8 cellular contexts compared by ENCODE assay signal in genomic region chr11:32891657-32892354, GRCh38. TPM values are rescaled to one million over a fixed set of nuclear protein-coding genes. Genes with fewer than 3 reads are reported as not detected.
DNase-seq lines count a peak whose midpoint lies in the region; ATAC-seq and TF ChIP-seq lines count a peak whose summit lies in the region.

No MANE protein-coding gene starts in this region.

- H3K4me1 Mint-ChIP-seq in CD4-positive, alpha-beta T cell (ENCODE audit: low read depth): peaks cover 26% of the 10 kb centered on the region

- H3K9me3 Mint-ChIP-seq in CD4-positive, alpha-beta T cell: no peaks in the 10 kb centered on the region

- WGBS in ovary, 3 donors: 19 to 25% (median 22%) methylated on average over 10 of the region's 10 CpGs

- TF ChIP-seq POLR2A in erythroblast (IDR thresholded peaks at IDR 0.05; ENCODE audit: low read length) (no peak), ovary (IDR thresholded peaks at IDR 0.05) (no peak)

- POLR2A ChIA-PET in CD4-positive, alpha-beta T cell (lab: Charles Lee): interaction anchor here (0.6 to 2.0 kb wide), 6 partner anchors 120 to 1161 kb away, joined by 3 to 13 read pairs (median 5); partner anchors contain the start of genes DEPDC7, EIF3M and TCP11L1
- POLR2A ChIA-PET in HEK293T (lab: Yijun Ruan, JAX): interaction anchor here (0.6 to 2.4 kb wide), 10 partner anchors 11 to 308 kb away, joined by 3 to 8 read pairs (median 4); partner anchors contain the start of gene EIF3M

- peaks cover 16% of the 10 kb centered on the region for H3K36me3 Mint-ChIP-seq in CD4-positive, alpha-beta T cell (ENCODE audit: low read depth)

- peak overlapping the region; percentile 82 for H3K4me3 ChIP-seq in ovary

- peak overlapping the region; percentile 88 for H3K4me3 Mint-ChIP-seq in CD4-positive, alpha-beta T cell

- TF ChIP-seq CTCF in CD4-positive, alpha-beta T cell (IDR thresholded peaks at IDR 0.05): no peak
- no peak for TF ChIP-seq CTCF in ovary (IDR thresholded peaks at IDR 0.05)

- peak overlapping the region; percentile 81 for H3K27ac Mint-ChIP-seq in CD4-positive, alpha-beta T cell

- CTCF ChIA-PET in CD4-positive, alpha-beta T cell (lab: Charles Lee): no interaction called here
- CTCF ChIA-PET in HEK293T (lab: Yijun Ruan, JAX): interaction anchor here (0.6 kb wide), 1 partner anchor 480 kb away, joined by 3 read pairs; no protein-coding TSS in a partner anchor

- H3K27me3 ChIP-seq in CD4-positive, alpha-beta T cell (ENCODE audit: control insufficient read depth, insufficient read depth, low read length): no peaks in the 10 kb centered on the region
- H3K27me3 ChIP-seq in ovary: no peaks in the 10 kb centered on the region

- ATAC-seq in CD4-positive, alpha-beta T cell (ENCODE audit: poor library complexity): no peak
- ATAC-seq in HG03139 (IDR thresholded peaks at IDR 0.05; ENCODE audit: unreplicated experiment): no peak

- H3K36me3 ChIP-seq in ovary: no peaks in the 10 kb centered on the region

- no peaks in the 10 kb centered on the region for H3K27me3 Mint-ChIP-seq in CD4-positive, alpha-beta T cell

- TF ChIP-seq EP300 in ovary (IDR thresholded peaks at IDR 0.05): no peak

- no peak for DNase-seq in CD4-positive, alpha-beta T cell
- DNase-seq in HEK293T (ENCODE audit: extremely low spot score) (no peak), SHP77 treated with DMSO at 0.1 percent for 48 hours (lab: John Stamatoyannopoulos, UW) (peak; percentile 75), erythroblast (lab: John Stamatoyannopoulos, UW) (peak; percentile 52 to 57), ovary (no peak), HPDE6-E6E7 (ENCODE audit: extremely low spot score) (no peak), middle frontal gyrus (ENCODE audit: extremely low spot score, low spot score) (no peak)

- no peaks in the 10 kb centered on the region for H3K9me3 ChIP-seq in CD4-positive, alpha-beta T cell (ENCODE audit: control insufficient read depth, low read length)
- no peaks in the 10 kb centered on the region for H3K9me3 ChIP-seq in ovary

- H3K27ac ChIP-seq in CD4-positive, alpha-beta T cell (ENCODE audit: low read depth, low read length): peak overlapping the region; percentile 70
- peak overlapping the region; percentile 97 to 99 for H3K27ac ChIP-seq in ovary

- intact Hi-C loops in CD4-positive, alpha-beta T cell (cut with DNase I, micrococcal nuclease): loop anchor here (5.0 to 10.0 kb wide), 8 partner anchors 123 to 1553 kb away; partner anchors contain the start of genes C11orf91 (in 1 of the 2), CSTF3 (in 1 of the 2), DEPDC7 (in 1 of the 2) and EIF3M (in 1 of the 2)
- intact Hi-C loops in ovary (cut with DNase I): no loop called here

- peaks cover 1% of the 10 kb centered on the region for H3K4me1 ChIP-seq in ovary (ENCODE audit: insufficient read depth)

TF ChIP-seq in HEK293T, 16 proteins besides CTCF, POLR2A, EP300 and RAD21:
- peak; percentile 55; the same call in 1 of the 2 replicates for TF ChIP-seq ARNT (IDR thresholded peaks at IDR 0.05)
- no peak for TF ChIP-seq FOXM1 (IDR thresholded peaks at IDR 0.05; ENCODE audit: borderline replicate concordance)
- TF ChIP-seq L3MBTL2 (conservative IDR thresholded peaks at IDR 0.05): no peak
- TF ChIP-seq NFRKB (IDR thresholded peaks at IDR 0.05): no peak
- no peak for TF ChIP-seq FOXK2 (IDR thresholded peaks at IDR 0.05)
- TF ChIP-seq TARDBP (IDR thresholded peaks at IDR 0.05): no peak
- TF ChIP-seq BHLHE40 (IDR thresholded peaks at IDR 0.05; ENCODE audit: borderline replicate concordance): no peak
- peak; percentile 84 for TF ChIP-seq CTBP1 (IDR thresholded peaks at IDR 0.05; ENCODE audit: borderline replicate concordance)
- TF ChIP-seq LEF1 (IDR thresholded peaks at IDR 0.05; ENCODE audit: borderline replicate concordance): no peak; the same call in 1 of the 2 replicates
- no peak for TF ChIP-seq HDGF (IDR thresholded peaks at IDR 0.05; ENCODE audit: borderline replicate concordance)
- TF ChIP-seq ELF4 (IDR thresholded peaks at IDR 0.05): no peak
- peak; percentile 97 for TF ChIP-seq FOXA1 (IDR thresholded peaks at IDR 0.05)
- peak; percentile 88 for TF ChIP-seq PKNOX1 (IDR thresholded peaks at IDR 0.05)
- TF ChIP-seq SUZ12 (IDR thresholded peaks at IDR 0.05): no peak
- TF ChIP-seq SP1 (IDR thresholded peaks at IDR 0.05): no peak
- no peak for TF ChIP-seq ZNF384 (IDR thresholded peaks at IDR 0.05)
TF ChIP-seq in HEK293T: peak in this region for 4.

RNA-seq across cellular contexts. Expression of gene QSER1, which starts 0.8 kb away (rescaled TPM):
- total RNA-seq in CD4-positive, alpha-beta T cell: 10 to 100 TPM in 1 of 2 experiments, 1 to 10 TPM in 1; 9.0 to 10.1 TPM
- 10 to 100 TPM; 30.1 to 50.1 (median 40.2) TPM for total RNA-seq in ovary
- polyA plus RNA-seq in ovary: 10 to 100 TPM in 1 of 2 donors, 1 to 10 TPM in 1; 7.4 to 17.6 TPM

Comparison
In these comparisons a context has a peak if more than half of its experiments do, and no peak if none do; other contexts are left out.
1. DNase-seq: peak in SHP77 treated with DMSO at 0.1 percent for 48 hours (single experiment) and erythroblast (2 of 2); none in CD4-positive, alpha-beta T cell (0 of 10), HEK293T (single experiment), ovary (0 of 5), HPDE6-E6E7 (single experiment) and middle frontal gyrus (single experiment).
2. intact Hi-C loops: an anchor here in CD4-positive, alpha-beta T cell (5.0 to 10.0 kb wide); none called in ovary.